In the genomic region with DNA sequence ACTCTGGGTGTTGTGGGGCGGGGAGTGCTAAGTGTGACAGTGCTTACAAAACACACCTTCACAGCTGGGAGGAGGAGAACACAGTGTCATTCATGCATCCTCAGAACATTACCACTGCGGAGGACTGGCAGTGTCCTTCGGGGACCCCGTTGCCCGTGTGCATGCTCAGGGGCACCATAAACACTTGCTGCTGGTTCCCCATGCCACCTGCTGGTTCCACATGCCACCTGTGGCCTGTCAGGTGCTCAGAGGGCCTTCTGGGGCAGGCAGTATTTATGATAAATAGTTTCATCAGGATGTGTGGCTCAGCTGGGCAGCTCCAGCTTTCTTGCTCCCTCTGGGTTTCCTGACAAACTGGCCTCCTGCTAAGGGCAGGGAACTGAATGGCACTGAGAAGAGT, we compare ENCODE assay signal across 17 cellular contexts. TPM values are rescaled to one million over a fixed set of nuclear protein-coding genes. Genes with fewer than 3 reads are reported as not detected.
DNase-seq lines count a peak whose midpoint lies in the region; ATAC-seq and TF ChIP-seq lines count a peak whose summit lies in the region.
"Had no signal": no experiment of that assay in that cellular context is flagged by ENCODE, and none has a peak within 500 bp of the region (broad histone marks: within the 10 kb centered on the region; RNA-seq: fewer than 3 reads in every experiment).

No MANE protein-coding gene starts in this region.

- ATAC-seq in GM18502 (IDR thresholded peaks at IDR 0.05; ENCODE audit: poor library complexity, unreplicated experiment), result no peak
- ATAC-seq: CD8-positive, alpha-beta T cell; Panc1 had no signal

- TF ChIP-seq POLR2A in testis (IDR thresholded peaks at IDR 0.05), result no peak

- H3K9ac ChIP-seq in neural progenitor cell (no peak overlapping the region), smooth muscle cell (ENCODE audit: low read depth) (no peak overlapping the region)
- H3K9ac ChIP-seq: KMS-11 had no signal

- H4K20me1 ChIP-seq in neural progenitor cell (ENCODE audit: low read depth), result no peaks in the 10 kb centered on the region
- H4K20me1 ChIP-seq in smooth muscle cell (ENCODE audit: low read depth), result no peaks in the 10 kb centered on the region

- no peaks in the 10 kb centered on the region for H3K36me3 Mint-ChIP-seq in neural progenitor cell
- H3K36me3 Mint-ChIP-seq: CD8-positive, alpha-beta T cell had no signal

- H3K4me3 Mint-ChIP-seq in neural progenitor cell, result no peak overlapping the region
- H3K4me3 Mint-ChIP-seq: CD8-positive, alpha-beta T cell; HFFc6 had no signal

- peaks cover 29% of the 10 kb centered on the region for H3K79me2 ChIP-seq in neural progenitor cell (ENCODE audit: low read depth)
- no peaks in the 10 kb centered on the region for H3K79me2 ChIP-seq in smooth muscle cell (ENCODE audit: low read depth)

- H3F3A ChIP-seq in neural progenitor cell (ENCODE audit: low read depth) (peaks cover 14% of the 10 kb centered on the region), smooth muscle cell (ENCODE audit: low read depth) (no peaks in the 10 kb centered on the region)

- H3K4me3 ChIP-seq in neural progenitor cell (no peak overlapping the region), testis (no peak overlapping the region), smooth muscle cell (no peak overlapping the region)

- H3K27ac Mint-ChIP-seq in neural progenitor cell, result no peak overlapping the region
- H3K27ac Mint-ChIP-seq: CD8-positive, alpha-beta T cell; HFFc6 had no signal

- peak overlapping the region; percentile 36 for H3K4me2 ChIP-seq in neural progenitor cell
- no peak overlapping the region for H3K4me2 ChIP-seq in smooth muscle cell
- H3K4me2 ChIP-seq: KMS-11 had no signal

- H3K36me3 ChIP-seq in neural progenitor cell, result no peaks in the 10 kb centered on the region
- no peaks in the 10 kb centered on the region for H3K36me3 ChIP-seq in testis (ENCODE audit: low read depth, missing control alignments)
- H3K36me3 ChIP-seq in smooth muscle cell (ENCODE audit: low read depth), result no peaks in the 10 kb centered on the region

- DNase-seq in NCI-H146 treated with DMSO at 0.1 percent for 48 hours (lab: John Stamatoyannopoulos, UW; ENCODE audit: unreplicated experiment) (peak; percentile 22), caudate nucleus (lab: John Stamatoyannopoulos, UW) (no peak), neural progenitor cell (ENCODE audit: low spot score) (no peak), testis (no peak), ACHN (no peak), smooth muscle cell (lab: John Stamatoyannopoulos, UW; ENCODE audit: unreplicated experiment) (no peak)
- DNase-seq: CD8-positive, alpha-beta T cell; GF-D8; GOT3; HFFc6; NCI-H1092; NCI-H1694 treated with DMSO at 0.1 percent for 48 hours; NCI-H446; SHP77 had no signal

- intact Hi-C loops in testis (cut with DNase I; ENCODE audit: low total_unique reads), result no loop called here

- 72 to 89% methylated on average over 5 of the region's 5 CpGs for WGBS in testis, 2 donors
- WGBS in smooth muscle cell (ENCODE audit: low lambda C conversion rate), result 95% methylated on average over 5 of the region's 5 CpGs

- H3K27ac ChIP-seq in caudate nucleus (ENCODE audit: low read depth, low read length) (peak overlapping the region; percentile 72), neural progenitor cell (peak overlapping the region; percentile 18), testis (peak overlapping the region; percentile 22 to 79), smooth muscle cell (ENCODE audit: low read depth) (no peak overlapping the region)
- H3K27ac ChIP-seq: KMS-11 had no signal

- H3K27me3 ChIP-seq in neural progenitor cell (no peaks in the 10 kb centered on the region), testis (no peaks in the 10 kb centered on the region), smooth muscle cell (ENCODE audit: low read depth) (no peaks in the 10 kb centered on the region)

- peaks cover 24% of the 10 kb centered on the region for H3K4me1 Mint-ChIP-seq in neural progenitor cell

- H3K27me3 Mint-ChIP-seq in neural progenitor cell (ENCODE audit: insufficient read depth, low read depth), result peaks cover 2% of the 10 kb centered on the region

- H3K9me3 ChIP-seq in neural progenitor cell (ENCODE audit: low read depth) (no peaks in the 10 kb centered on the region), testis (no peaks in the 10 kb centered on the region), smooth muscle cell (replicated peaks; ENCODE audit: low read depth) (no peaks in the 10 kb centered on the region)

- peaks cover 2% of the 10 kb centered on the region for H3K9me3 Mint-ChIP-seq in neural progenitor cell
- H3K9me3 Mint-ChIP-seq: CD8-positive, alpha-beta T cell had no signal

- H3K4me1 ChIP-seq in neural progenitor cell (peaks cover 38% of the 10 kb centered on the region), testis (peaks cover 30% of the 10 kb centered on the region), smooth muscle cell (ENCODE audit: low read depth) (peaks cover 5% of the 10 kb centered on the region)

- in situ Hi-C loops in ACHN (cut with HindIII; ENCODE audit: low pct_ligation_motif_present, low pct_unique_long_range_greater_than_20kb, low sequenced_read_pairs), result no loop called here

- H2AFZ ChIP-seq in neural progenitor cell (replicated peaks), result no peak overlapping the region
- no peak overlapping the region for H2AFZ ChIP-seq in smooth muscle cell (ENCODE audit: low read depth)

- TF ChIP-seq CTCF in neural progenitor cell (IDR thresholded peaks at IDR 0.05) (no peak), testis (IDR thresholded peaks at IDR 0.05) (no peak), smooth muscle cell (IDR thresholded peaks at IDR 0.05; ENCODE audit: borderline replicate concordance, insufficient read depth, poor library complexity, severe bottlenecking) (no peak)

RNA-seq across cellular contexts. Expression of a gene that starts 32.1 kb away (rescaled TPM):
- 31.6 and 33.8 TPM in 2 replicates for total RNA-seq in neural progenitor cell (ENCODE audit: low replicate concordance)
- 10 to 100 TPM; 27.8 to 41.6 TPM for total RNA-seq in testis
- polyA plus RNA-seq in testis (ENCODE audit: insufficient read depth, low read depth, low replicate concordance), result 17.5 TPM
- total RNA-seq in smooth muscle cell, result 1.4 and 4.7 TPM in 2 replicates
- polyA plus RNA-seq in smooth muscle cell, result 2.9 and 3.0 TPM in 2 replicates
